19 cellular contexts compared by ENCODE assay signal in genomic region chr5:168332042-168332441, GRCh38.
"Had no signal": no experiment of that assay in that cellular context is flagged by ENCODE, and none has a peak within 500 bp of the region (broad histone marks: within the 10 kb centered on the region; RNA-seq: fewer than 3 reads in every experiment).

No MANE protein-coding gene starts in this region.

- H3K4me1 Mint-ChIP-seq: activated naive CD8-positive, alpha-beta T cell treated with anti-CD3 and anti-CD28 coated beads, Interleukin-2, amount 10 ng/mL, durations not matched to agents 7 days and 5 days had no signal

- H3K9me3 Mint-ChIP-seq: activated naive CD8-positive, alpha-beta T cell treated with anti-CD3 and anti-CD28 coated beads, Interleukin-2, amount 10 ng/mL, durations not matched to agents 7 days and 5 days; activated T-cell treated with anti-CD3 and anti-CD28 coated beads, Interleukin-2, amount 50 U/mL, for 72 hours; endodermal cell; T-helper 1 cell treated with Interleukin-12 subunit alpha and Interleukin-12 subunit beta and Interleukin-4 antibody, amounts not matched to agents 30 μg/mL and 1 μg/mL, for 36 hours had no signal

- FAIRE-seq: colon, frontal cortex, keratinocyte had no signal

- H3K4me3 Mint-ChIP-seq: activated naive CD8-positive, alpha-beta T cell treated with anti-CD3 and anti-CD28 coated beads, Interleukin-2, amount 10 ng/mL, durations not matched to agents 7 days and 5 days; activated T-cell treated with anti-CD3 and anti-CD28 coated beads, Interleukin-2, amount 50 U/mL, for 72 hours; endodermal cell; T-helper 1 cell treated with Interleukin-12 subunit alpha and Interleukin-12 subunit beta and Interleukin-4 antibody, amounts not matched to agents 30 μg/mL and 1 μg/mL, for 36 hours had no signal

- H3K27ac Mint-ChIP-seq: activated naive CD8-positive, alpha-beta T cell treated with anti-CD3 and anti-CD28 coated beads, Interleukin-2, amount 10 ng/mL, durations not matched to agents 7 days and 5 days; activated T-cell treated with anti-CD3 and anti-CD28 coated beads, Interleukin-2, amount 50 U/mL, for 72 hours; endodermal cell; T-helper 1 cell treated with Interleukin-12 subunit alpha and Interleukin-12 subunit beta and Interleukin-4 antibody, amounts not matched to agents 30 μg/mL and 1 μg/mL, for 36 hours had no signal

- H3K9me3 ChIP-seq: thyroid gland had no signal

- H3K27me3 ChIP-seq: dorsolateral prefrontal cortex, thyroid gland had no signal

- H3K36me3 ChIP-seq: thyroid gland had no signal

- H3K4me3 ChIP-seq: dorsolateral prefrontal cortex, thyroid gland had no signal

- H3K36me3 Mint-ChIP-seq: activated naive CD8-positive, alpha-beta T cell treated with anti-CD3 and anti-CD28 coated beads, Interleukin-2, amount 10 ng/mL, durations not matched to agents 7 days and 5 days had no signal

- H3K27ac ChIP-seq: thyroid gland had no signal

- ATAC-seq: left ventricle myocardium superior had no signal

- DNase-seq: activated CD4-positive, alpha-beta T cell treated with anti-CD3 and anti-CD28 coated beads, Interleukin-2, amount 50 U/mL, for 4 hours; activated CD4-positive, CD25-positive, alpha-beta regulatory T cell treated with anti-CD3 and anti-CD28 coated beads, Interleukin-2, amount 50 U/mL, for 72 hours; activated gamma-delta T cell; activated naive CD8-positive, alpha-beta T cell treated with anti-CD3 and anti-CD28 coated beads, Interleukin-2, amount 10 ng/mL, durations not matched to agents 7 days and 5 days; activated T-cell treated with anti-CD3 and anti-CD28 coated beads, Interleukin-2, amount 50 U/mL, for 72 hours; amygdala; central memory CD4-positive, alpha-beta T cell; dorsolateral prefrontal cortex; endodermal cell; left ventricle myocardium superior; occipital lobe; stimulated activated CD4-positive, alpha-beta T cell treated with anti-CD3 and anti-CD28 coated beads, Interleukin-12 subunit alpha, Interleukin-12 subunit beta, amount 100 ng/mL, for 4 hours; stimulated activated CD4-positive, alpha-beta T cell treated with anti-CD3 and anti-CD28 coated beads, Interleukin-1b, Interleukin-23, amount 100 ng/mL, for 48 hours; stimulated activated naive CD4-positive, alpha-beta T cell treated with Interleukin-2 at 50 U/mL for 16 hours; thyroid gland had no signal
